Comparison of ENCODE assay signal across 1 cellular context in the genomic region with DNA sequence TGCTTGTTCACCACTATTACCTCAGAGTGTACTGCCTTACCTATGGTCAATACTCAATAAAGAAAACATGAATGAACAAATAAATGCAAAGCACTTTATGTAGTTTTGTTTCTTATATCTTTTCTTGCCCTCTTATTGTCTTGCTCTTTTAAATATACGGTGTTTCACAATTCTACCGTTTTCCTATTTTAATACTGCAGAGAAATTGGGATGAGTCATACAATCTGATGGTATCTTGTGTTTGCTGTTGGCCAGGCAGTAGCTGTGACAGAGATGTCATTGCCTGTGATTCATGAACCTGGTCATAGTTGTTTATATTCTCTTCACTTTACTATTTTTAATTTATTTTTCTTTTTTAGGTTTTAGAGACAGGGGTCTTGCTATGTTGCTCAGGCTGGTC.
TF ChIP-seq lines count a peak whose summit lies in the region.

No MANE protein-coding gene starts in this region.

TF ChIP-seq in K562, 482 proteins besides CTCF, POLR2A, EP300 and RAD21 (continued from another document and continues in another):
- TF ChIP-seq MBD1 (CRISPR knock-in tag; IDR thresholded peaks at IDR 0.05) = no peak
- peak; percentile 68 for TF ChIP-seq ZNF316 (IDR thresholded peaks at IDR 0.05)
- TF ChIP-seq ZNF583 (CRISPR knock-in tag; IDR thresholded peaks at IDR 0.05) = no peak
- peak; percentile 97 for TF ChIP-seq JUND (IDR thresholded peaks at IDR 0.05; ENCODE audit: borderline replicate concordance, low read depth, low read length)
- TF ChIP-seq JUND (tag; IDR thresholded peaks at IDR 0.05; ENCODE audit: borderline replicate concordance, low read depth, low read length) = peak; percentile 97
- no peak for TF ChIP-seq AFF4 (CRISPR knock-in tag; IDR thresholded peaks at IDR 0.05)
- TF ChIP-seq, protein P1, sequence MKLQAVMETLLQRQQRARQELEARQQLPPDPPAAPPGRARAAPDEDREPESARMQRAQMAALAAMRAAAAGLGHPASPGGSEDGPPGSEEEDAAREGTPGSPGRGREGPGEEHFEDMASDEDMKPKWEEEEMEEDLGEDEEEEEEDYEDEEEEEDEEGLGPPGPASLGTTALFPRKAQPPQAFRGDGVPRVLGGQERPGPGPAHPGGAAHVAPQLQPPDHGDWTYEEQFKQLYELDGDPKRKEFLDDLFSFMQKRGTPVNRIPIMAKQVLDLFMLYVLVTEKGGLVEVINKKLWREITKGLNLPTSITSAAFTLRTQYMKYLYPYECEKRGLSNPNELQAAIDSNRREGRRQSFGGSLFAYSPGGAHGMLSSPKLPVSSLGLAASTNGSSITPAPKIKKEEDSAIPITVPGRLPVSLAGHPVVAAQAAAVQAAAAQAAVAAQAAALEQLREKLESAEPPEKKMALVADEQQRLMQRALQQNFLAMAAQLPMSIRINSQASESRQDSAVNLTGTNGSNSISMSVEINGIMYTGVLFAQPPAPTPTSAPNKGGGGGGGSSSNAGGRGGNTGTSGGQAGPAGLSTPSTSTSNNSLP (IDR thresholded peaks at IDR 0.05; ENCODE audit: borderline replicate concordance, low read depth, low read length) = peak; percentile 98
- TF ChIP-seq DPF2 (IDR thresholded peaks at IDR 0.05) = peak; percentile 90
- no peak for TF ChIP-seq HDGF (IDR thresholded peaks at IDR 0.05)
- TF ChIP-seq MEIS2 (IDR thresholded peaks at IDR 0.05; ENCODE audit: partially characterized antibody) = peak; percentile 93
- no peak for TF ChIP-seq ASH1L (IDR thresholded peaks at IDR 0.05; ENCODE audit: borderline replicate concordance, low read depth, partially characterized antibody)
- no peak for TF ChIP-seq KLF16 (IDR thresholded peaks at IDR 0.05)
- no peak for TF ChIP-seq ZNF507 (tag; conservative IDR thresholded peaks at IDR 0.05)
- TF ChIP-seq ZNF444 (CRISPR knock-in tag; IDR thresholded peaks at IDR 0.05) = no peak
- TF ChIP-seq FOS (IDR thresholded peaks at IDR 0.05; ENCODE audit: extremely low read depth, insufficient read length) = peak; percentile 72
- TF ChIP-seq ZBTB8A (IDR thresholded peaks at IDR 0.05; ENCODE audit: partially characterized antibody) = no peak
- TF ChIP-seq, protein P2, sequence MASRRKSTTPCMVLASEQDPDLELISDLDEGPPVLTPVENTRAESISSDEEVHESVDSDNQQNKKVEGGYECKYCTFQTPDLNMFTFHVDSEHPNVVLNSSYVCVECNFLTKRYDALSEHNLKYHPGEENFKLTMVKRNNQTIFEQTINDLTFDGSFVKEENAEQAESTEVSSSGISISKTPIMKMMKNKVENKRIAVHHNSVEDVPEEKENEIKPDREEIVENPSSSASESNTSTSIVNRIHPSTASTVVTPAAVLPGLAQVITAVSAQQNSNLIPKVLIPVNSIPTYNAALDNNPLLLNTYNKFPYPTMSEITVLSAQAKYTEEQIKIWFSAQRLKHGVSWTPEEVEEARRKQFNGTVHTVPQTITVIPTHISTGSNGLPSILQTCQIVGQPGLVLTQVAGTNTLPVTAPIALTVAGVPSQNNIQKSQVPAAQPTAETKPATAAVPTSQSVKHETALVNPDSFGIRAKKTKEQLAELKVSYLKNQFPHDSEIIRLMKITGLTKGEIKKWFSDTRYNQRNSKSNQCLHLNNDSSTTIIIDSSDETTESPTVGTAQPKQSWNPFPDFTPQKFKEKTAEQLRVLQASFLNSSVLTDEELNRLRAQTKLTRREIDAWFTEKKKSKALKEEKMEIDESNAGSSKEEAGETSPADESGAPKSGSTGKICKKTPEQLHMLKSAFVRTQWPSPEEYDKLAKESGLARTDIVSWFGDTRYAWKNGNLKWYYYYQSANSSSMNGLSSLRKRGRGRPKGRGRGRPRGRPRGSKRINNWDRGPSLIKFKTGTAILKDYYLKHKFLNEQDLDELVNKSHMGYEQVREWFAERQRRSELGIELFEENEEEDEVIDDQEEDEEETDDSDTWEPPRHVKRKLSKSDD (conservative IDR thresholded peaks at IDR 0.05; ENCODE audit: low read length) = no peak
- TF ChIP-seq SRSF3 (IDR thresholded peaks at IDR 0.05; ENCODE audit: insufficient read depth, low read length) = no peak
- TF ChIP-seq TRIM24 (IDR thresholded peaks at IDR 0.05) = peak in 1 of 2 experiments; percentile 79; a peak in 1 of 4 replicates
- TF ChIP-seq BRF2 (IDR thresholded peaks at IDR 0.05; ENCODE audit: borderline replicate concordance, insufficient read depth, insufficient read length) = no peak
- TF ChIP-seq ILF3 (IDR thresholded peaks at IDR 0.05; ENCODE audit: borderline replicate concordance) = no peak
- TF ChIP-seq ZNF311 (CRISPR knock-in tag; IDR thresholded peaks at IDR 0.05) = no peak
- no peak for TF ChIP-seq KDM5B (IDR thresholded peaks at IDR 0.05; ENCODE audit: insufficient replicate concordance, low read depth, low read length)
- 0 out of 2 replicates have a peak, but pooled peaks have one; percentile 15 for TF ChIP-seq NFE2 (IDR thresholded peaks at IDR 0.05; ENCODE audit: low read depth)
- TF ChIP-seq REST (CRISPR knock-in tag; IDR thresholded peaks at IDR 0.05; ENCODE audit: low read depth) = no peak
- TF ChIP-seq, protein P3, sequence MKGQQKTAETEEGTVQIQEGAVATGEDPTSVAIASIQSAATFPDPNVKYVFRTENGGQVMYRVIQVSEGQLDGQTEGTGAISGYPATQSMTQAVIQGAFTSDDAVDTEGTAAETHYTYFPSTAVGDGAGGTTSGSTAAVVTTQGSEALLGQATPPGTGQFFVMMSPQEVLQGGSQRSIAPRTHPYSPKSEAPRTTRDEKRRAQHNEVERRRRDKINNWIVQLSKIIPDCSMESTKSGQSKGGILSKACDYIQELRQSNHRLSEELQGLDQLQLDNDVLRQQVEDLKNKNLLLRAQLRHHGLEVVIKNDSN (CRISPR knock-in tag; IDR thresholded peaks at IDR 0.05) = no peak
- TF ChIP-seq, protein P4, sequence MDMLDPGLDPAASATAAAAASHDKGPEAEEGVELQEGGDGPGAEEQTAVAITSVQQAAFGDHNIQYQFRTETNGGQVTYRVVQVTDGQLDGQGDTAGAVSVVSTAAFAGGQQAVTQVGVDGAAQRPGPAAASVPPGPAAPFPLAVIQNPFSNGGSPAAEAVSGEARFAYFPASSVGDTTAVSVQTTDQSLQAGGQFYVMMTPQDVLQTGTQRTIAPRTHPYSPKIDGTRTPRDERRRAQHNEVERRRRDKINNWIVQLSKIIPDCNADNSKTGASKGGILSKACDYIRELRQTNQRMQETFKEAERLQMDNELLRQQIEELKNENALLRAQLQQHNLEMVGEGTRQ (CRISPR knock-in tag; IDR thresholded peaks at IDR 0.05) = no peak
- no peak for TF ChIP-seq HDAC3 (IDR thresholded peaks at IDR 0.05; ENCODE audit: borderline replicate concordance, partially characterized antibody)
- TF ChIP-seq FOXA3 (CRISPR knock-in tag; conservative IDR thresholded peaks at IDR 0.05 in 1 of 2, IDR thresholded peaks at IDR 0.05 in 1 of 2) = peak in 1 of 2 experiments; percentile 48; a peak in 1 of 4 replicates
- no peak for TF ChIP-seq NR2C2 (CRISPR knock-in tag; IDR thresholded peaks at IDR 0.05)
- TF ChIP-seq NR2C2 (tag; IDR thresholded peaks at IDR 0.05) = no peak
- TF ChIP-seq JUNB (CRISPR knock-in tag; conservative IDR thresholded peaks at IDR 0.05) = peak; percentile 71
- no peak for TF ChIP-seq BACH1 (tag; IDR thresholded peaks at IDR 0.05)
- 0 out of 2 replicates have a peak, but pooled peaks have one; percentile 29 for TF ChIP-seq SOX6 (IDR thresholded peaks at IDR 0.05)
- TF ChIP-seq DDX20 (tag; IDR thresholded peaks at IDR 0.05; ENCODE audit: low read depth) = no peak
- TF ChIP-seq NFIC (IDR thresholded peaks at IDR 0.05) = no peak
- no peak for TF ChIP-seq HNRNPUL1 (IDR thresholded peaks at IDR 0.05; ENCODE audit: low read length)
- no peak for TF ChIP-seq ZNF561 (CRISPR knock-in tag; conservative IDR thresholded peaks at IDR 0.05)
- TF ChIP-seq FOSL1 (tag; conservative IDR thresholded peaks at IDR 0.05) = peak; percentile 96
- no peak for TF ChIP-seq ERF (CRISPR knock-in tag; IDR thresholded peaks at IDR 0.05)
- TF ChIP-seq, protein P5, sequence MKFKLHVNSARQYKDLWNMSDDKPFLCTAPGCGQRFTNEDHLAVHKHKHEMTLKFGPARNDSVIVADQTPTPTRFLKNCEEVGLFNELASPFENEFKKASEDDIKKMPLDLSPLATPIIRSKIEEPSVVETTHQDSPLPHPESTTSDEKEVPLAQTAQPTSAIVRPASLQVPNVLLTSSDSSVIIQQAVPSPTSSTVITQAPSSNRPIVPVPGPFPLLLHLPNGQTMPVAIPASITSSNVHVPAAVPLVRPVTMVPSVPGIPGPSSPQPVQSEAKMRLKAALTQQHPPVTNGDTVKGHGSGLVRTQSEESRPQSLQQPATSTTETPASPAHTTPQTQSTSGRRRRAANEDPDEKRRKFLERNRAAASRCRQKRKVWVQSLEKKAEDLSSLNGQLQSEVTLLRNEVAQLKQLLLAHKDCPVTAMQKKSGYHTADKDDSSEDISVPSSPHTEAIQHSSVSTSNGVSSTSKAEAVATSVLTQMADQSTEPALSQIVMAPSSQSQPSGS (CRISPR knock-in tag; IDR thresholded peaks at IDR 0.05) = no peak
- TF ChIP-seq, protein P6, sequence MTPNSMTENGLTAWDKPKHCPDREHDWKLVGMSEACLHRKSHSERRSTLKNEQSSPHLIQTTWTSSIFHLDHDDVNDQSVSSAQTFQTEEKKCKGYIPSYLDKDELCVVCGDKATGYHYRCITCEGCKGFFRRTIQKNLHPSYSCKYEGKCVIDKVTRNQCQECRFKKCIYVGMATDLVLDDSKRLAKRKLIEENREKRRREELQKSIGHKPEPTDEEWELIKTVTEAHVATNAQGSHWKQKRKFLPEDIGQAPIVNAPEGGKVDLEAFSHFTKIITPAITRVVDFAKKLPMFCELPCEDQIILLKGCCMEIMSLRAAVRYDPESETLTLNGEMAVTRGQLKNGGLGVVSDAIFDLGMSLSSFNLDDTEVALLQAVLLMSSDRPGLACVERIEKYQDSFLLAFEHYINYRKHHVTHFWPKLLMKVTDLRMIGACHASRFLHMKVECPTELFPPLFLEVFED (CRISPR knock-in tag; conservative IDR thresholded peaks at IDR 0.05) = no peak
- no peak for TF ChIP-seq FOXP1 (CRISPR knock-in tag; IDR thresholded peaks at IDR 0.05)
- TF ChIP-seq HNRNPH1 (optimal IDR thresholded peaks at IDR 0.05; ENCODE audit: low read depth, low read length) = no peak
- TF ChIP-seq ZNF79 (CRISPR knock-in tag; IDR thresholded peaks at IDR 0.05; ENCODE audit: low read depth) = no peak
